Comparison of ENCODE assay signal across 13 cellular contexts in the genomic region with DNA sequence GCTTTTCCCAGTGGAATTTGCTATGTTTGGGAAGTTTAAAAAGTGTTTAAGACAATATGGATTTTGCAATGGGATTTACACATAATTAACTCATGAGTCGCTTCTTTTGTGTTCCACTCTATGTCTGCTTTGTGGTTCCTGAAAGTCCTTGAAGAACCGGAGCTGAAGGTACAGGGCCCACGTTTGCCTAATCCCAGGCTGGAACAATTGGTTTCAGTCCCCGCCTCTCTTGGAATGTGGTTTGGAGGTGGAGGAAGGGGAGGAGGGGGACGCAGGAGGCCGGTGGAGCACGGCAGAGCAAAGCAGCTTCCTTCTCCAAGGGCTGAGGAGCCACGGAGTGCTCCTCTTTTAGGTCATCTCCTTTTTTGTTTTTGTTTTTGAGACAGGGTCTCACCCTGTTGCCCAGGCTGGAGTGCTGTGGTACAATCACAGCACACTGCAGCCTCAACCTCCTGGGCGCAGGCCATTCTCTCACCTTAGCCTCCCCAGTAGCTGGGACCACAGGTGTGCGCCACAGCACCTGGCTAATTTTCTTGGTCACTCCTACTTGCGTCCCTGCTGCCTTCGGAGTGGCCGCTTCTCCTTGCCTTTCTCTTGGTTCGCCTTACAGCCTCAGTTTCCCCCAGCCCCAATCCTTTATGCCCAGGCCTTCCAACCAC.
DNase-seq lines count a peak whose midpoint lies in the region; ATAC-seq and TF ChIP-seq lines count a peak whose summit lies in the region.
"Had no signal": no experiment of that assay in that cellular context is flagged by ENCODE, and none has a peak within 500 bp of the region (broad histone marks: within the 10 kb centered on the region; RNA-seq: fewer than 3 reads in every experiment).

No MANE protein-coding gene starts in this region.

- TF ChIP-seq CTCF in mammary epithelial cell (conservative IDR thresholded peaks at IDR 0.05 in 1 of 2, IDR thresholded peaks at IDR 0.05 in 1 of 2; ENCODE audit: extremely low read depth in 1 of 2, insufficient read depth in 1 of 2, low read depth in 1 of 2, low read length in 2 of 2) (no peak), left lung (IDR thresholded peaks at IDR 0.05) (no peak), left ventricle myocardium inferior (IDR thresholded peaks at IDR 0.05; ENCODE audit: borderline replicate concordance) (no peak)

- no peaks in the 10 kb centered on the region for H4K20me1 ChIP-seq in mammary epithelial cell (ENCODE audit: insufficient read depth, low read length)

- no peaks in the 10 kb centered on the region for H3K79me2 ChIP-seq in mammary epithelial cell (ENCODE audit: insufficient read depth, low read length)

- DNase-seq in AG20443 (ENCODE audit: low spot score) (peak; percentile 26), LHCN-M2 (ENCODE audit: low read depth) (peak; percentile 70), mammary epithelial cell (peak; percentile 83), left lung (no peak), foreskin melanocyte (no peak), COLO668 (lab: John Stamatoyannopoulos, UW; ENCODE audit: unreplicated experiment) (no peak), left ventricle myocardium inferior (no peak)
- DNase-seq: activated CD4-positive, alpha-beta T cell treated with anti-CD3 and anti-CD28 coated beads, Interleukin-2, amount 10 ng/mL, durations not matched to agents 24 days and 14 days; activated naive CD4-positive, alpha-beta T cell; effector CD4-positive, alpha-beta T cell; NCI-H2107; Right ventricle myocardium superior had no signal

- dilution Hi-C loops in mammary epithelial cell (cut with HindIII; ENCODE audit: low sequenced_read_pairs) = no loop called here

- peaks cover 23% of the 10 kb centered on the region for H3K4me1 ChIP-seq in mammary epithelial cell (ENCODE audit: insufficient read depth, low read length)
- H3K4me1 ChIP-seq in left lung = peaks cover 0 to 15% of the 10 kb centered on the region in 2 donors
- H3K4me1 ChIP-seq in left ventricle myocardium inferior = no peaks in the 10 kb centered on the region

- H3K27me3 ChIP-seq in mammary epithelial cell (ENCODE audit: insufficient read depth, low read length) (no peaks in the 10 kb centered on the region), left lung (no peaks in the 10 kb centered on the region), left ventricle myocardium inferior (ENCODE audit: low read depth) (peaks cover 20% of the 10 kb centered on the region)

- peak overlapping the region; percentile 64 for H3K4me2 ChIP-seq in mammary epithelial cell (ENCODE audit: insufficient read depth, low read depth, low read length)

- H3K36me3 ChIP-seq in mammary epithelial cell (ENCODE audit: insufficient read depth, low read length) (no peaks in the 10 kb centered on the region), left lung (no peaks in the 10 kb centered on the region), left ventricle myocardium inferior (no peaks in the 10 kb centered on the region)

- ATAC-seq in left lung = peak; percentile 89
- no peak for ATAC-seq in GM21390 (IDR thresholded peaks at IDR 0.05; ENCODE audit: unreplicated experiment)

- H2AFZ ChIP-seq in mammary epithelial cell (ENCODE audit: low read depth, low read length) = peak overlapping the region; percentile 57

- BruUV-seq in mammary epithelial cell (replicated peaks; lab: Mats Ljungman, UMichigan) = no TSS peak

- peak overlapping the region; percentile 71 for H3K27ac ChIP-seq in mammary epithelial cell (ENCODE audit: insufficient read depth, low read depth, low read length)
- no peak overlapping the region for H3K27ac ChIP-seq in left lung
- H3K27ac ChIP-seq in left ventricle myocardium inferior (replicated peaks) = no peak overlapping the region

- H3K9me3 ChIP-seq in mammary epithelial cell (replicated peaks; ENCODE audit: insufficient read depth, low read length) (no peaks in the 10 kb centered on the region), left lung (no peaks in the 10 kb centered on the region), left ventricle myocardium inferior (replicated peaks) (no peaks in the 10 kb centered on the region)

- in situ Hi-C loops in mammary epithelial cell (cut with MboI; ENCODE audit: low sequenced_read_pairs in 2 of 2) = no loop called here

- WGBS in mammary epithelial cell (ENCODE audit: low coverage, missing lambda C conversion rate) = 63% methylated on average over 10 of the region's 14 CpGs

- peak overlapping the region; percentile 28 for H3K9ac ChIP-seq in mammary epithelial cell (ENCODE audit: insufficient read depth, low read length)

- intact Hi-C loops in mammary epithelial cell (cut with micrococcal nuclease) = no loop called here
- intact Hi-C loops in left lung (cut with DNase I) = no loop called here
- intact Hi-C loops in left ventricle myocardium inferior (cut with micrococcal nuclease) = no loop called here

- CTCF ChIA-PET in mammary epithelial cell (lab: Charles Lee; ENCODE audit: low non-redundant PET) = no interaction called here

- no peak overlapping the region for H3K4me3 ChIP-seq in mammary epithelial cell (replicated peaks in 1 of 3; ENCODE audit: insufficient read depth in 1 of 3, low read depth in 2 of 3, low read length in 3 of 3)
- no peak overlapping the region for H3K4me3 ChIP-seq in left lung
- H3K4me3 ChIP-seq in left ventricle myocardium inferior = no peak overlapping the region

Comparison
In these comparisons a context has a peak if more than half of its experiments do, and no peak if none do; other contexts are left out.
1. DNase-seq: peak in AG20443 (single experiment), LHCN-M2 (single experiment) and mammary epithelial cell (single experiment); none in left lung (0 of 2), foreskin melanocyte (single experiment), COLO668 (single experiment) and left ventricle myocardium inferior (single experiment).